Comparison of ENCODE assay signal across 11 cellular contexts in the genomic region with DNA sequence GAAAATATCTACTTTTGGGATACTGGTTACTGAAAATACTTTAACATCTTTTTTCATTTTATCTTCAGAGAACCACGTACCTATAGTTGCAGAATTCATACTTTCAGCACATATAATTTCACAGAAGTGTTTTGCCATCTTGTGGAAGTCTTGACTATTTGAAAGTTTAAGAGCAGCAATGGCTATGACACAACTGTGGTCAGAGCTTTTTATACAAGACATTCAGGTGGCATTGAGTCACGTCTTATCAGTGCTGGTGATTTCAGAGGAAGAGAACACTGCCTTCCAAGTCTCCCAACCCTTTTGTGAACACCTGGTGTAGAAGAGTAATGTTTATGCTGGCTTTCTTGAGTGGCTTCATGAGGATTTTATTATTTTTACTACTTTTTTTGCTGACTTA.
DNase-seq lines count a peak whose midpoint lies in the region; ATAC-seq and TF ChIP-seq lines count a peak whose summit lies in the region.
"Had no signal": no experiment of that assay in that cellular context is flagged by ENCODE, and none has a peak within 500 bp of the region (broad histone marks: within the 10 kb centered on the region; RNA-seq: fewer than 3 reads in every experiment).

No MANE protein-coding gene starts in this region.

- TF ChIP-seq EP300 in ovary (IDR thresholded peaks at IDR 0.05) = no peak

- peaks cover 6% of the 10 kb centered on the region for H3K36me3 Mint-ChIP-seq in nephron progenitor cell (ENCODE audit: low read depth)

- H3K27ac Mint-ChIP-seq in nephron progenitor cell = peak overlapping the region; percentile 79
- H3K27ac Mint-ChIP-seq: memory B cell had no signal

- TF ChIP-seq CTCF in choroid plexus epithelial cell (conservative IDR thresholded peaks at IDR 0.05; ENCODE audit: low read depth, low read length) (no peak), nephron progenitor cell (IDR thresholded peaks at IDR 0.05) (no peak), ovary (IDR thresholded peaks at IDR 0.05) (no peak)

- H3K79me2 ChIP-seq in Karpas-422 (ENCODE audit: low read length) = peaks cover 95% of the 10 kb centered on the region

- H3K9me3 Mint-ChIP-seq in nephron progenitor cell = peaks cover 3% of the 10 kb centered on the region
- H3K9me3 Mint-ChIP-seq: memory B cell had no signal

- H3K27me3 ChIP-seq in Karpas-422 (ENCODE audit: low read length) = no peaks in the 10 kb centered on the region
- H3K27me3 ChIP-seq in ovary = no peaks in the 10 kb centered on the region
- H3K27me3 ChIP-seq: transverse colon had no signal

- WGBS in ovary, 3 donors = 79 to 84% (median 83%) methylated on average over 2 of the region's 2 CpGs

- DNase-seq in DMS79 (lab: John Stamatoyannopoulos, UW) = peak; percentile 47
- DNase-seq in Karpas-422 = no peak
- DNase-seq in choroid plexus epithelial cell (ENCODE audit: low read depth) = peak; percentile 82
- no peak for DNase-seq in nephron progenitor cell
- DNase-seq in globus pallidus (ENCODE audit: low spot score) = no peak
- DNase-seq in ovary = no peak
- DNase-seq: NCI-H1694, transverse colon had no signal

- peaks cover 55% of the 10 kb centered on the region for H3K4me1 Mint-ChIP-seq in nephron progenitor cell

- H2AFZ ChIP-seq in Karpas-422 (ENCODE audit: low read length) = no peak overlapping the region

- H3K9me3 ChIP-seq in Karpas-422 (ENCODE audit: low read length) = no peaks in the 10 kb centered on the region
- no peaks in the 10 kb centered on the region for H3K9me3 ChIP-seq in ovary
- H3K9me3 ChIP-seq: transverse colon had no signal

- H3K36me3 ChIP-seq in Karpas-422 (ENCODE audit: insufficient read depth, low read length) (no peaks in the 10 kb centered on the region), ovary (no peaks in the 10 kb centered on the region)
- H3K36me3 ChIP-seq: transverse colon had no signal

- no peaks in the 10 kb centered on the region for H4K20me1 ChIP-seq in Karpas-422 (ENCODE audit: insufficient read depth, low read depth, low read length)

- no peaks in the 10 kb centered on the region for H3K27me3 Mint-ChIP-seq in nephron progenitor cell (ENCODE audit: low read depth, poor library complexity)
- H3K27me3 Mint-ChIP-seq: memory B cell had no signal

- TF ChIP-seq POLR2A in ovary (IDR thresholded peaks at IDR 0.05) = no peak

- H3K4me1 ChIP-seq in Karpas-422 (ENCODE audit: low read length) (peaks cover 88% of the 10 kb centered on the region), ovary (ENCODE audit: insufficient read depth) (peaks cover 11% of the 10 kb centered on the region)

- H3K9ac ChIP-seq in Karpas-422 (ENCODE audit: low read length) = no peak overlapping the region

- H3K9me2 ChIP-seq in Karpas-422 (replicated peaks; ENCODE audit: insufficient read depth, low read length) = no peaks in the 10 kb centered on the region

- no peak overlapping the region for H3K4me3 ChIP-seq in Karpas-422 (ENCODE audit: low read length)
- H3K4me3 ChIP-seq in choroid plexus epithelial cell (ENCODE audit: low read depth, low read length) = no peak overlapping the region
- H3K4me3 ChIP-seq in ovary = no peak overlapping the region
- H3K4me3 ChIP-seq: transverse colon had no signal

- no peak overlapping the region for H3K4me2 ChIP-seq in Karpas-422 (ENCODE audit: low read depth, low read length, poor library complexity, severe bottlenecking)

- intact Hi-C loops in ovary (cut with DNase I) = no loop called here

- H3K4me3 Mint-ChIP-seq in nephron progenitor cell = no peak overlapping the region
- H3K4me3 Mint-ChIP-seq: memory B cell had no signal

- ATAC-seq in HG03342 (IDR thresholded peaks at IDR 0.05; ENCODE audit: unreplicated experiment) (no peak), GM19395 (IDR thresholded peaks at IDR 0.05; ENCODE audit: unreplicated experiment) (no peak)

- H3K27ac ChIP-seq in Karpas-422 (ENCODE audit: low read length) (peak overlapping the region; percentile 65), ovary (no peak overlapping the region)

Comparison
In these comparisons a context has a peak if more than half of its experiments do, and no peak if none do; other contexts are left out.
1. DNase-seq: peak in DMS79 (single experiment) and choroid plexus epithelial cell (single experiment); none in Karpas-422 (single experiment), nephron progenitor cell (single experiment), globus pallidus (single experiment) and ovary (0 of 5).